1 cellular context compared by ENCODE assay signal in genomic region chr1:151292207-151293030, GRCh38.
TF ChIP-seq lines count a peak whose summit lies in the region.

No MANE protein-coding gene starts in this region.

TF ChIP-seq in endothelial cell of umbilical vein, 7 proteins besides CTCF, POLR2A, EP300 and RAD21:
- no peak for TF ChIP-seq MAX (IDR thresholded peaks at IDR 0.05; ENCODE audit: insufficient read depth, insufficient read length)
- TF ChIP-seq POLR2AphosphoS5 (IDR thresholded peaks at IDR 0.05; ENCODE audit: insufficient read depth, low read depth, low read length), result no peak
- no peak for TF ChIP-seq FOS (IDR thresholded peaks at IDR 0.05; ENCODE audit: borderline replicate concordance, insufficient read depth, low read length)
- TF ChIP-seq EZH2 (IDR thresholded peaks at IDR 0.05; ENCODE audit: borderline replicate concordance, low read depth, low read length, severe bottlenecking), result no peak
- TF ChIP-seq JUN (IDR thresholded peaks at IDR 0.05; ENCODE audit: borderline replicate concordance, insufficient read depth, insufficient read length, low read depth), result no peak
- TF ChIP-seq MYC (IDR thresholded peaks at IDR 0.05; ENCODE audit: low read depth, low read length), result no peak
- TF ChIP-seq GATA2 (IDR thresholded peaks at IDR 0.05; ENCODE audit: insufficient read depth, insufficient read length, low read depth, low read length), result no peak
